In the genomic region with DNA sequence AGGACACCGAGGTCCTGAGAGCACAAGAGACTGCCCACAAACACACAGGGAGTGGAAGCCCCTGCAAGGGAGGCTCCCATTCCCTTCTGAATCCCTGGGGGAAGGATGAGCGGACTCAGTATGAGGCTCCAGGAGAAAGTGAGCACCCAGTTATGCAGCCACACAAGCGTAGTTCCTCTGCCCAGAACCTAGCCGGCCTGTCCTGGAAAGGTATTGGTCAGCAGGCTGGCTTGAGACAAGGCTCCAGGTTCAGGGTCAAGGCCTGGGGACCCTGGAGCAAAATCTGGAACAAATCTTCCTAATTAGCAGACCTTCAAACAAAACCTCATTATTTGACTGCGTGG, we compare ENCODE assay signal across 1 cellular context.
TF ChIP-seq lines count a peak whose summit lies in the region.

No MANE protein-coding gene starts in this region.

TF ChIP-seq in SK-N-SH, 30 proteins besides CTCF, POLR2A, EP300 and RAD21:
- TF ChIP-seq RXRA (IDR thresholded peaks at IDR 0.05; ENCODE audit: borderline replicate concordance, low read depth), result no peak
- TF ChIP-seq POLR2AphosphoS5 (IDR thresholded peaks at IDR 0.05; ENCODE audit: low read depth, low read length), result no peak
- no peak for TF ChIP-seq ZBTB33 (IDR thresholded peaks at IDR 0.05; ENCODE audit: borderline replicate concordance, low read depth)
- TF ChIP-seq MXI1 (IDR thresholded peaks at IDR 0.05; ENCODE audit: low read depth, low read length), result no peak
- TF ChIP-seq TCF12 (IDR thresholded peaks at IDR 0.05), result no peak
- no peak for TF ChIP-seq JUND (IDR thresholded peaks at IDR 0.05)
- TF ChIP-seq RCOR1 (IDR thresholded peaks at IDR 0.05; ENCODE audit: low read length), result no peak
- TF ChIP-seq RFX5 (IDR thresholded peaks at IDR 0.05; ENCODE audit: low read length), result no peak
- TF ChIP-seq FOXJ3 (CRISPR knock-in tag; IDR thresholded peaks at IDR 0.05), result no peak
- TF ChIP-seq MAX (IDR thresholded peaks at IDR 0.05; ENCODE audit: low read depth), result no peak
- no peak for TF ChIP-seq FOSL2 (IDR thresholded peaks at IDR 0.05; ENCODE audit: borderline replicate concordance, low read depth)
- no peak for TF ChIP-seq GATA2 (CRISPR knock-in tag; IDR thresholded peaks at IDR 0.05)
- TF ChIP-seq CHD2 (IDR thresholded peaks at IDR 0.05; ENCODE audit: low read length, partially characterized antibody), result no peak
- no peak for TF ChIP-seq ELF1 (IDR thresholded peaks at IDR 0.05)
- no peak for TF ChIP-seq TAF1 (IDR thresholded peaks at IDR 0.05; ENCODE audit: borderline replicate concordance, low read depth, low read length)
TF ChIP-seq in SK-N-SH: peak in this region for 0.
